Comparison of ENCODE assay signal across 8 cellular contexts in the genomic region with DNA sequence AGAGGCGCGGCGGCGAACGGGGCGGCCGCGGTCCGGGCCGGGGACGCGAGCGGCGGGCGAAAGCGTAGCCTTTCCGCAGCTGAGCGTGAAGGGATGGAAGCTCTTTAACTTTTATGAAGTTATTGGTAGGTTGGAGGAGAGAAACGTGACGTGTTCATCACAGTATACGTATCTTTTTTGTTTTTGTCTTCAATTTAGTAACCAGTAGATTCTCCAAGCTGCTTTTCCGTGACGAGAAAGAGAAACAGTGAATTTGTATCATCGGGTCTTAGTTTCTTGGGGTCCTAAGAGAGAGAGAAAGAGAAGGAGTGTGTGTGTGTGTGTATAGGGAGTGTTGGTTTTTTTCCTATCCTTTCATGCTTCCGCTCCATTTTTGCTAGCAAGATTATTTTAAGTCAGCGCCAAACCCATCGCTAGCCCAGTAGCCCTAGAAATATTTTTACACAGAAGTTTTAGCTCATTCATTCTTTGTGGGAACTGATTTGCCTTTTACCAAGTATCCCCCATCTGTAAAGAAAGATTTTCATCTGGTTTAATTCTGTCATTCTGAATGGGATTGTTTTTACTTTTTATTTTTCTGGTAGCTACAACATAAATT. TPM values are rescaled to one million over a fixed set of nuclear protein-coding genes. Genes with fewer than 3 reads are reported as not detected.
A peak's percentile ranks its signal among the peaks of the same experiment; 100 is the strongest.
DNase-seq lines count a peak whose midpoint lies in the region; ATAC-seq and TF ChIP-seq lines count a peak whose summit lies in the region.

No MANE protein-coding gene starts in this region.

- H3K4me1 ChIP-seq in fibroblast of lung (ENCODE audit: control insufficient read depth, extremely low read depth, insufficient read depth, low read length) (no peaks in the 10 kb centered on the region), gastrocnemius medialis (peaks cover 41 to 49% of the 10 kb centered on the region in 2 donors)

- ATAC-seq in GM18858 (IDR thresholded peaks at IDR 0.05; ENCODE audit: unreplicated experiment) (peak; percentile 3), gastrocnemius medialis (no peak), GM19324 (IDR thresholded peaks at IDR 0.05; ENCODE audit: low FRiP score, unreplicated experiment) (no peak), GM19455 (IDR thresholded peaks at IDR 0.05; ENCODE audit: unreplicated experiment) (no peak)

- DNase-seq in RKO (ENCODE audit: low spot score) (peak; percentile 14), fibroblast of lung (ENCODE audit: low read depth in 2 of 2) (no peak), gastrocnemius medialis (no peak), cerebellar cortex (ENCODE audit: low spot score) (no peak), medulla oblongata (ENCODE audit: extremely low spot score) (no peak)

- H3K9ac ChIP-seq in fibroblast of lung (ENCODE audit: insufficient read depth, low read length): peak overlapping the region; percentile 99

- no peaks in the 10 kb centered on the region for H4K20me1 ChIP-seq in fibroblast of lung (ENCODE audit: control insufficient read depth, extremely low read depth, insufficient read depth, low read length)

- TF ChIP-seq CTCF in fibroblast of lung (conservative IDR thresholded peaks at IDR 0.05 in 1 of 2, IDR thresholded peaks at IDR 0.05 in 1 of 2; ENCODE audit: low read depth in 1 of 2, low read length in 2 of 2) (no peak), gastrocnemius medialis (IDR thresholded peaks at IDR 0.05 in 4 of 5, conservative IDR thresholded peaks at IDR 0.05 in 1 of 5) (no peak)

- intact Hi-C loops in gastrocnemius medialis (cut with DNase I; ENCODE audit: low total_unique reads): loop anchor here (10.0 kb wide), 2 partner anchors 283 to 1053 kb away; partner anchors contain the start of genes CAPN10 and FARP2

- H3K4me3 ChIP-seq in fibroblast of lung (replicated peaks in 1 of 4; ENCODE audit: control extremely low read depth in 1 of 4, insufficient read depth in 1 of 4, low read depth in 3 of 4, low read length in 4 of 4): peak overlapping the region; percentile 73 to 95 (median 90)
- H3K4me3 ChIP-seq in gastrocnemius medialis: peak overlapping the region; percentile 73 to 95 (median 86)

- peaks cover 6% of the 10 kb centered on the region for H3K36me3 ChIP-seq in fibroblast of lung (ENCODE audit: control insufficient read depth, insufficient read depth, low read length)
- peaks cover 0 to 18% of the 10 kb centered on the region in 2 donors for H3K36me3 ChIP-seq in gastrocnemius medialis

- no peaks in the 10 kb centered on the region for H3K27me3 ChIP-seq in fibroblast of lung (ENCODE audit: control insufficient read depth, insufficient read depth, low read length)
- H3K27me3 ChIP-seq in gastrocnemius medialis: no peaks in the 10 kb centered on the region

- no peak for TF ChIP-seq POLR2A in gastrocnemius medialis (IDR thresholded peaks at IDR 0.05)

- H3K27ac ChIP-seq in fibroblast of lung (ENCODE audit: insufficient read depth, low read length) (peak overlapping the region; percentile 99), gastrocnemius medialis (peak overlapping the region; percentile 92 to 100 (median 98))

- H3K9me3 ChIP-seq in fibroblast of lung (ENCODE audit: control insufficient read depth, insufficient read depth, low read depth, low read length) (no peaks in the 10 kb centered on the region), gastrocnemius medialis (no peaks in the 10 kb centered on the region)

- peak overlapping the region; percentile 85 for H3K4me2 ChIP-seq in fibroblast of lung (ENCODE audit: extremely low read depth, insufficient read depth, low read length)

- no peak overlapping the region for H2AFZ ChIP-seq in fibroblast of lung (ENCODE audit: low read length)

- in situ Hi-C loops in gastrocnemius medialis (cut with MboI; ENCODE audit: low sequenced_read_pairs in 4 of 4): no loop called here

- H3K79me2 ChIP-seq in fibroblast of lung (ENCODE audit: control insufficient read depth, insufficient read depth, low read length): peaks cover 76% of the 10 kb centered on the region

RNA-seq across cellular contexts. Expression of gene ATG4B, which starts 0.7 kb away (rescaled TPM):
- total RNA-seq in fibroblast of lung (30.0 and 45.1 TPM in 2 replicates), gastrocnemius medialis (10 to 100 TPM; 32.0 to 57.5 (median 49.8) TPM)
- 76.2 and 95.6 TPM in 2 replicates for polyA plus RNA-seq in fibroblast of lung
- 58.8 and 74.8 TPM in 2 replicates for polyA plus RNA-seq in fibroblast of lung (2012)
- polyA minus RNA-seq in fibroblast of lung (ENCODE audit: low replicate concordance): 78.7 and 129 TPM in 2 replicates

RNA-seq across cellular contexts. Expression of gene THAP4, which starts 1.2 kb away (rescaled TPM):
- total RNA-seq in fibroblast of lung (40.6 and 47.7 TPM in 2 replicates), gastrocnemius medialis (10 to 100 TPM; 71.3 to 83.3 (median 79.9) TPM)
- 19.3 and 27.7 TPM in 2 replicates for polyA plus RNA-seq in fibroblast of lung
- 40.2 and 56.7 TPM in 2 replicates for polyA plus RNA-seq in fibroblast of lung (2012)
- polyA minus RNA-seq in fibroblast of lung (ENCODE audit: low replicate concordance): 77.1 and 106 TPM in 2 replicates

RNA-seq across cellular contexts. Expression of gene DTYMK, which starts 48.5 kb away (rescaled TPM):
- total RNA-seq in fibroblast of lung: 15.2 and 25.3 TPM in 2 replicates
- polyA plus RNA-seq in fibroblast of lung: 19.0 and 48.3 TPM in 2 replicates
- 25.1 and 68.7 TPM in 2 replicates for polyA plus RNA-seq in fibroblast of lung (2012)
- polyA minus RNA-seq in fibroblast of lung (ENCODE audit: low replicate concordance): 14.9 and 77.8 TPM in 2 replicates
- 1 to 10 TPM; 3.9 to 8.2 (median 5.9) TPM for total RNA-seq in gastrocnemius medialis
